18 cellular contexts compared by ENCODE assay signal in the genomic region with DNA sequence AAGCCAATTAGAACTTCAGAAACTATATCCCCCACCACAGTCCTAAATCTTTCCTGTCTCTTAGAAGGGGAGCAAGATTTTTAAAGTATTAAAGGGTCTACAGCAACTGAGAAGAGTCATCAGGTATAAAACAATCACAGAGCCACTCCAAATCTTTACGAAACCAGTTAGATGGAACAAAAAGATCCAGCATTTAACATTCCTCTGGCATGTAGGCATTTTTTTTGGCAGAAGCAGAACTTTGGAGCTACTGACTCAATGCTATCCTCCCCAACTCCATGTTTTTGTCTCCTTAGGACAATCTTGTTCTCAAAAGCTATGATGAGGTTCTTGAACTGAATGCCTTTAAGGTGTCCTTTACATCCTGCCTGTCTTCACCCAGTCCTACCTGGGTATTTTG.
"Had no signal": no experiment of that assay in that cellular context is flagged by ENCODE, and none has a peak within 500 bp of the region (broad histone marks: within the 10 kb centered on the region; RNA-seq: fewer than 3 reads in every experiment).

No MANE protein-coding gene starts in this region.

- H3K4me3 Mint-ChIP-seq: activated CD4-positive, alpha-beta T cell treated with anti-CD3 and anti-CD28 coated beads for 36 hours; activated T-helper 17 cell treated with anti-CD3 and anti-CD28 coated beads, Interleukin-2, amount 50 U/mL, for 72 hours had no signal

- DNase-seq: activated CD4-positive, alpha-beta T cell treated with anti-CD3 and anti-CD28 coated beads for 36 hours; activated CD4-positive, alpha-beta T cell treated with anti-CD3 and anti-CD28 coated beads, Interleukin-2, amount 50 U/mL, for 48 hours; activated naive CD4-positive, alpha-beta T cell; anterior cingulate cortex; dermis blood vessel endothelial cell; effector memory CD4-positive, alpha-beta T cell; hypothalamus; occipital lobe; stimulated activated CD4-positive, alpha-beta T cell treated with anti-CD3 and anti-CD28 coated beads, Interleukin-12 subunit alpha, Interleukin-12 subunit beta, amount 100 ng/mL, for 4 hours; stimulated activated CD4-positive, alpha-beta T cell treated with anti-CD3 and anti-CD28 coated beads, Interleukin-1b, Interleukin-23, amount 100 ng/mL, for 48 hours; stimulated activated CD8-positive, alpha-beta memory T cell treated with anti-CD3 and anti-CD28 coated beads, Interleukin-4, amount 100 ng/mL, for 48 hours; stimulated activated naive CD4-positive, alpha-beta T cell treated with Interleukin-2 at 50 U/mL for 16 hours; thyroid gland had no signal

- H3K9me3 Mint-ChIP-seq: activated T-helper 17 cell treated with anti-CD3 and anti-CD28 coated beads, Interleukin-2, amount 50 U/mL, for 72 hours had no signal

- H3K4me3 ChIP-seq: cardiac muscle cell, esophagus muscularis mucosa, lung, thyroid gland had no signal

- ATAC-seq: activated CD4-positive, alpha-beta T cell treated with anti-CD3 and anti-CD28 coated beads for 36 hours; activated T-helper 17 cell treated with anti-CD3 and anti-CD28 coated beads, Interleukin-2, amount 50 U/mL, for 72 hours; left lobe of liver had no signal

- H3K36me3 ChIP-seq: cardiac muscle cell, esophagus muscularis mucosa, thyroid gland had no signal

- H3K9me3 ChIP-seq: esophagus muscularis mucosa, thyroid gland had no signal

- H3K4me1 Mint-ChIP-seq: activated CD4-positive, alpha-beta T cell treated with anti-CD3 and anti-CD28 coated beads for 36 hours; activated T-helper 17 cell treated with anti-CD3 and anti-CD28 coated beads, Interleukin-2, amount 50 U/mL, for 72 hours had no signal

- H3K27ac Mint-ChIP-seq: activated CD4-positive, alpha-beta T cell treated with anti-CD3 and anti-CD28 coated beads for 36 hours; activated T-helper 17 cell treated with anti-CD3 and anti-CD28 coated beads, Interleukin-2, amount 50 U/mL, for 72 hours had no signal

- H3K27me3 ChIP-seq: cardiac muscle cell, esophagus muscularis mucosa, thyroid gland had no signal

- H3K27me3 Mint-ChIP-seq: activated CD4-positive, alpha-beta T cell treated with anti-CD3 and anti-CD28 coated beads for 36 hours; activated T-helper 17 cell treated with anti-CD3 and anti-CD28 coated beads, Interleukin-2, amount 50 U/mL, for 72 hours had no signal

- H3K27ac ChIP-seq: cardiac muscle cell, esophagus muscularis mucosa had no signal
